Comparison of ENCODE assay signal across 8 cellular contexts in the genomic region with DNA sequence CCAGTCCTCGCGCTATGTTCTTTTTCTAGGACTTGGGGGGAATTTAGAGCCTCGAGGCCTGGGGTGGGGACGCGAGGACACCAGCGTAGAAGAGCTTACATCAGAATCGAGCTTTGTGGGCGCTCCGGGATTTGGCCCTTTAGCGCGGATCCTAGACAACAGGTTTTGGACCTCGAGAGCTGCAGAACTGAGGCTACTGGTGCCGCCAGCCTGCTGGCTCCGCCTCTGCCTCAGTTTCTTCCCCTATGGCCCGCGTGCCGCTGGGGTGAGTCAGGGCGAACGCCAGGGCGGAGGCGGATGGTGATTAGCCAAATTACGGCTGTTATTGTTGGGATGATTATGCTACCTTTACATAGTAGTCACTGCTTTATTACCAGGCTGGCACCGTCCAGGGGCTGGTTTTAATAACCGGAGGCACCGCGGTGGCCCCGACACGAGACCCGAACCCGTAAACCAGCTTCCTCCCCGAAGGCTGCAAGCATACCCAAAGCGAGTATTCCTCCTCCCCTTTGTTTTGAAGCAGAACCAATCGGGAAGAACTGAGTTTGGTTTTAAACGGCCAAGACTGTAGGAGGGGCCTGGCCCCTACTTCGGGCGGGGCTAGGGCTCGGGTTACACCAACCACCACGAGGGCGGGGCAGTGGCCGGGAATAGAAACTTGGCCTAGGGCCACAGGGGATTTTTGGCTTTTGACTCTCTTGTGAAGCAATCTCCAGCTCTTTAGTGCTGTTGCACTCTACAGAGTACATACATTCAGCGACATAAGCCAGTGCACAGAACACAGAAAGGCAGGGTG. TPM values are rescaled to one million over a fixed set of nuclear protein-coding genes. Genes with fewer than 3 reads are reported as not detected.
DNase-seq lines count a peak whose midpoint lies in the region; ATAC-seq and TF ChIP-seq lines count a peak whose summit lies in the region.

No MANE protein-coding gene starts in this region.

- H3K36me3 Mint-ChIP-seq in T-helper 2 cell treated with Interferon-gamma antibody and Interleukin-4, amounts not matched to agents 5 μg/mL and 100 μg/mL, for 36 hours (ENCODE audit: low read depth), result peaks cover 23% of the 10 kb centered on the region

- H3K27me3 ChIP-seq in ascending aorta, result no peaks in the 10 kb centered on the region
- H3K27me3 ChIP-seq in right cardiac atrium (ENCODE audit: control insufficient read depth, insufficient read depth), result no peaks in the 10 kb centered on the region
- H3K27me3 ChIP-seq in uterus, result no peaks in the 10 kb centered on the region

- peak overlapping the region; percentile 97 for H3K4me3 Mint-ChIP-seq in T-helper 2 cell treated with Interferon-gamma antibody and Interleukin-4, amounts not matched to agents 5 μg/mL and 100 μg/mL, for 36 hours

- H3K4me3 ChIP-seq in ascending aorta, result peak overlapping the region; percentile 97 to 99
- H3K4me3 ChIP-seq in right cardiac atrium (ENCODE audit: low read length), result peak overlapping the region; percentile 95
- H3K4me3 ChIP-seq in uterus, result peak overlapping the region; percentile 96 to 97

- H3K9me3 ChIP-seq in ascending aorta (no peaks in the 10 kb centered on the region), right cardiac atrium (ENCODE audit: control insufficient read depth, low read length) (no peaks in the 10 kb centered on the region), uterus (no peaks in the 10 kb centered on the region)

- H3K4me1 ChIP-seq in ascending aorta, result peaks cover 5 to 19% of the 10 kb centered on the region in 2 donors
- H3K4me1 ChIP-seq in right cardiac atrium (ENCODE audit: control insufficient read depth, insufficient read depth, low read length), result peaks cover 8% of the 10 kb centered on the region
- H3K4me1 ChIP-seq in uterus, result peaks cover 5 to 9% of the 10 kb centered on the region in 2 donors

- under 1% methylated on average over 41 of the region's 41 CpGs for WGBS in right cardiac atrium

- H3K27ac Mint-ChIP-seq in T-helper 2 cell treated with Interferon-gamma antibody and Interleukin-4, amounts not matched to agents 5 μg/mL and 100 μg/mL, for 36 hours, result peak overlapping the region; percentile 99

- intact Hi-C loops in ascending aorta (cut with DNase I) (loop anchor here (1.0 to 10.0 kb wide), 9 partner anchors 39 to 1845 kb away; partner anchors contain the start of genes CDC5L, MRPL14, POLR1C and PRICKLE4), right cardiac atrium (cut with DNase I) (no loop called here), uterus (cut with DNase I; ENCODE audit: low total_unique reads) (no loop called here)

- ATAC-seq in GM18505 (IDR thresholded peaks at IDR 0.05; ENCODE audit: unreplicated experiment) (peak; percentile 55), HG02970 (IDR thresholded peaks at IDR 0.05; ENCODE audit: low FRiP score, unreplicated experiment) (peak; percentile 62), right cardiac atrium (peak; percentile 92 to 93)

- H3K36me3 ChIP-seq in ascending aorta, result peaks cover 14 to 15% of the 10 kb centered on the region in 2 donors
- H3K36me3 ChIP-seq in uterus, result no peaks in the 10 kb centered on the region

- H3K4me1 Mint-ChIP-seq in T-helper 2 cell treated with Interferon-gamma antibody and Interleukin-4, amounts not matched to agents 5 μg/mL and 100 μg/mL, for 36 hours (ENCODE audit: low read depth), result peaks cover 27% of the 10 kb centered on the region

- H3K27me3 Mint-ChIP-seq in T-helper 2 cell treated with Interferon-gamma antibody and Interleukin-4, amounts not matched to agents 5 μg/mL and 100 μg/mL, for 36 hours (ENCODE audit: low read depth), result no peaks in the 10 kb centered on the region

- DNase-seq in NCI-H187 treated with DMSO at 0.1 percent for 48 hours (lab: John Stamatoyannopoulos, UW) (peak; percentile 84), ascending aorta (ENCODE audit: low spot score in 2 of 2) (peak; percentile 86 to 98), right cardiac atrium (peak; percentile 96 to 98 (median 97)), pulmonary artery endothelial cell (ENCODE audit: low read depth, low spot score) (peak; percentile 88), uterus (peak; percentile 96 to 97)
- peak; percentile 93 for DNase-seq in T-helper 2 cell treated with Interferon-gamma antibody and Interleukin-4, amounts not matched to agents 5 μg/mL and 100 μg/mL, for 36 hours (ENCODE audit: low spot score)

- TF ChIP-seq CTCF in ascending aorta (IDR thresholded peaks at IDR 0.05) (no peak), uterus (IDR thresholded peaks at IDR 0.05) (peak in 1 of 4 experiments; percentile 10)

- no peaks in the 10 kb centered on the region for H3K9me3 Mint-ChIP-seq in T-helper 2 cell treated with Interferon-gamma antibody and Interleukin-4, amounts not matched to agents 5 μg/mL and 100 μg/mL, for 36 hours

- H3K27ac ChIP-seq in ascending aorta, result peak overlapping the region; percentile 97 to 98
- H3K27ac ChIP-seq in right cardiac atrium (ENCODE audit: low read length), result peak overlapping the region; percentile 94
- peak overlapping the region; percentile 95 to 99 for H3K27ac ChIP-seq in uterus

- TF ChIP-seq POLR2A in GM18505 (IDR thresholded peaks at IDR 0.05; ENCODE audit: borderline replicate concordance, extremely low read depth, insufficient read depth, insufficient read length) (peak; percentile 72), uterus (IDR thresholded peaks at IDR 0.05) (peak; percentile 75 to 82)

RNA-seq across cellular contexts. Expression of gene GTPBP2, which starts 0.6 kb away (rescaled TPM):
- 30.7 TPM for total RNA-seq in ascending aorta
- 10 to 100 TPM; 21.8 to 30.7 (median 28.5) TPM for total RNA-seq in right cardiac atrium
- 24.6 TPM for polyA plus RNA-seq in right cardiac atrium
- 38.5 and 40.5 TPM in 2 replicates for total RNA-seq in pulmonary artery endothelial cell
- total RNA-seq in uterus, result 10 to 100 TPM; 17.9 to 67.6 (median 40.2) TPM

RNA-seq across cellular contexts. Expression of gene MAD2L1BP, which starts 5.9 kb away (rescaled TPM):
- total RNA-seq in ascending aorta, result 15.0 TPM
- 10 to 100 TPM; 24.4 to 25.6 (median 25.0) TPM for total RNA-seq in right cardiac atrium
- 21.6 TPM for polyA plus RNA-seq in right cardiac atrium
- total RNA-seq in pulmonary artery endothelial cell, result 19.3 and 25.0 TPM in 2 replicates
- total RNA-seq in uterus, result 10 to 100 TPM; 12.3 to 44.3 (median 17.7) TPM

RNA-seq across cellular contexts. Expression of gene RSPH9, which starts 15.1 kb away (rescaled TPM):
- not detected for total RNA-seq in ascending aorta
- under 1 TPM in 3 of 4 donors, not detected in 1; 0.11 to 0.18 (median 0.14) TPM for total RNA-seq in right cardiac atrium
- polyA plus RNA-seq in right cardiac atrium, result 0.29 TPM
- total RNA-seq in pulmonary artery endothelial cell, result 0.32 and 0.40 TPM in 2 replicates
- total RNA-seq in uterus, result 1 to 10 TPM in 2 of 4 donors, not detected in 2; 1.9 to 2.0 TPM

RNA-seq across cellular contexts. Expression of gene POLH, which starts 53.7 kb away (rescaled TPM):
- total RNA-seq in ascending aorta (4.3 TPM), right cardiac atrium (1 to 10 TPM; 5.6 to 9.4 (median 8.5) TPM), pulmonary artery endothelial cell (26.4 and 31.2 TPM in 2 replicates), uterus (10 to 100 TPM in 1 of 4 donors, 1 to 10 TPM in 3; 5.4 to 35.1 (median 8.8) TPM)
- polyA plus RNA-seq in right cardiac atrium, result 3.1 TPM

RNA-seq across cellular contexts. Expression of gene XPO5, which starts 53.9 kb away (rescaled TPM):
- total RNA-seq in ascending aorta, result 21.4 TPM
- 10 to 100 TPM; 10.4 to 18.5 (median 14.7) TPM for total RNA-seq in right cardiac atrium
- 4.9 TPM for polyA plus RNA-seq in right cardiac atrium
- total RNA-seq in pulmonary artery endothelial cell, result 32.8 and 46.7 TPM in 2 replicates
- 10 to 100 TPM; 29.2 to 62.9 (median 40.8) TPM for total RNA-seq in uterus

Comparison
In these comparisons a context has a peak if more than half of its experiments do, and no peak if none do; other contexts are left out.
1. Peak in every context shown above with its lines: DNase-seq, ATAC-seq, H3K4me3 ChIP-seq and H3K27ac ChIP-seq.